Comparison of ENCODE assay signal across 20 cellular contexts in the genomic region with DNA sequence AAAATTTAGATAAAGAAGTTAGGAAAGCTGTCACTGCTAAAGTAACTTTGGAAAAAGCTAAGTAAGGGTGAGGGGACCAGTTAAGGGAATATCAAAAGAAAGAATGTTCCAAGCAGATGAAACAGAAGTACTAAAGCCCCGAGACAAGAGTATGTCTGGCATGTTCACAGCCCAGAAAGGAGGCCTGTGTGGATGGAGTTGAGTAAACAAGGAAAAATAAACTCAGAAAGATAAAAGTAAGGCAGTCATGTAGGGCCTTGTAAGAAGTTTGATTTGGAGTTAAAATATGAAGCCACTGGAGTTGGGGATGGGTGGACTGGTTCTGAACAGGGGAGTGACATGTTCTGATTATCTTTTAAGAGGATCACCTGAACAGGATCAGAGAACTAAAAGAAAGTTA.
"Had no signal": no experiment of that assay in that cellular context is flagged by ENCODE, and none has a peak within 500 bp of the region (broad histone marks: within the 10 kb centered on the region; RNA-seq: fewer than 3 reads in every experiment).

No MANE protein-coding gene starts in this region.

- ATAC-seq: activated T-cell treated with anti-CD3 and anti-CD28 coated beads, Interleukin-2, amount 50 U/mL, for 72 hours; T-cell had no signal

- H3K4me3 ChIP-seq: ascending aorta, MG63 had no signal

- DNase-seq: activated CD4-positive, alpha-beta memory T cell treated with anti-CD3 and anti-CD28 coated beads, Interleukin-2, amount 10 ng/mL, durations not matched to agents 7 days and 5 days; activated CD4-positive, alpha-beta T cell treated with anti-CD3 and anti-CD28 coated beads, Interleukin-2, amount 50 U/mL, for 1 hour; activated CD4-positive, CD25-positive, alpha-beta regulatory T cell; activated naive CD4-positive, alpha-beta T cell treated with anti-CD3 and anti-CD28 coated beads, Interleukin-2, amount 50 U/mL, for 16 hours; activated naive CD8-positive, alpha-beta T cell treated with anti-CD3 and anti-CD28 coated beads, Interleukin-2, amount 10 ng/mL, durations not matched to agents 7 days and 5 days; activated T-cell treated with anti-CD3 and anti-CD28 coated beads, Interleukin-2, amount 50 U/mL, for 72 hours; amniotic stem cell; MG63; MV-4-11; NCI-H1092 treated with DMSO at 0.1 percent for 48 hours; NCI-H1417 treated with DMSO at 0.1 percent for 48 hours; NCI-H1694; NCI-H2029; NCI-H510A treated with DMSO at 0.1 percent for 48 hours; SIG-M5; T-cell; T-helper 2 cell; T1000 had no signal

- H3K27me3 ChIP-seq: ascending aorta, MG63 had no signal

- H3K9me3 ChIP-seq: ascending aorta, MG63 had no signal

- H3K27ac ChIP-seq: ascending aorta, VCaP had no signal

- H3K4me1 ChIP-seq: ascending aorta had no signal
